In genomic region chr7:30979027-30979426, GRCh38 we compare ENCODE assay signal across 22 cellular contexts. TPM values are rescaled to one million over a fixed set of nuclear protein-coding genes. Genes with fewer than 3 reads are reported as not detected.
DNase-seq lines count a peak whose midpoint lies in the region; ATAC-seq and TF ChIP-seq lines count a peak whose summit lies in the region.
"Had no signal": no experiment of that assay in that cellular context is flagged by ENCODE, and none has a peak within 500 bp of the region (broad histone marks: within the 10 kb centered on the region; RNA-seq: fewer than 3 reads in every experiment).

No MANE protein-coding gene starts in this region.

- H3K9me2 ChIP-seq in SU-DHL-6 (replicated peaks; ENCODE audit: insufficient read depth, low read length) = no peaks in the 10 kb centered on the region

- no peaks in the 10 kb centered on the region for H3F3A ChIP-seq in SU-DHL-6 (ENCODE audit: insufficient read depth)

- H3K4me3 Mint-ChIP-seq in activated T-cell treated with anti-CD3 and anti-CD28 coated beads, Interleukin-2, amount 50 U/mL, for 24 hours = no peak overlapping the region
- H3K4me3 Mint-ChIP-seq: B cell had no signal

- peak; percentile 6 for DNase-seq in H7
- peak; percentile 45 for DNase-seq in islet precursor cell
- peak; percentile 14 for DNase-seq in stimulated activated CD8-positive, alpha-beta memory T cell treated with anti-CD3 and anti-CD28 coated beads, Interleukin-4, amount 100 ng/mL, for 48 hours
- no peak for DNase-seq in activated T-cell treated with anti-CD3 and anti-CD28 coated beads, Interleukin-2, amount 50 U/mL, for 24 hours
- DNase-seq in caudate nucleus (lab: John Stamatoyannopoulos, UW) = no peak
- DNase-seq: EL, MG63, NCI-H187, NCI-H446, PC-9, RPMI8226, SHP77 had no signal

- H3K27me3 Mint-ChIP-seq in activated T-cell treated with anti-CD3 and anti-CD28 coated beads, Interleukin-2, amount 50 U/mL, for 24 hours = peaks cover 31% of the 10 kb centered on the region

- H3K4me1 Mint-ChIP-seq in activated T-cell treated with anti-CD3 and anti-CD28 coated beads, Interleukin-2, amount 50 U/mL, for 24 hours (ENCODE audit: low read depth) = peaks cover 4% of the 10 kb centered on the region

- no peaks in the 10 kb centered on the region for H4K20me1 ChIP-seq in SU-DHL-6 (ENCODE audit: low read depth, low read length)

- H3K27ac ChIP-seq in SU-DHL-6 (ENCODE audit: low read depth, low read length) = peak overlapping the region; percentile 42
- H3K27ac ChIP-seq in caudate nucleus (ENCODE audit: low read depth, low read length) = no peak overlapping the region
- H3K27ac ChIP-seq: A549, HL-60, PC-9 had no signal

- ATAC-seq in HG03196 (IDR thresholded peaks at IDR 0.05; ENCODE audit: unreplicated experiment) = no peak
- ATAC-seq: A549, HepG2, K562 had no signal

- H3K4me3 ChIP-seq in H7 (ENCODE audit: insufficient read depth, low read depth, low read length) (no peak overlapping the region), SU-DHL-6 (ENCODE audit: insufficient read depth, low read length, poor library complexity, severe bottlenecking) (no peak overlapping the region)
- H3K4me3 ChIP-seq: A549, HAP-1, K562, MG63, PC-9 had no signal

- H3K27me3 ChIP-seq in H7 (ENCODE audit: control insufficient read depth, insufficient read depth, low read length) = no peaks in the 10 kb centered on the region; the same call in 1 of the 2 replicates
- H3K27me3 ChIP-seq in SU-DHL-6 (ENCODE audit: low read length) = no peaks in the 10 kb centered on the region

- no peak overlapping the region for H3K4me2 ChIP-seq in SU-DHL-6 (ENCODE audit: low read depth, low read length, poor library complexity, severe bottlenecking)
- H3K4me2 ChIP-seq: A549, PC-9 had no signal

- no peak for TF ChIP-seq CTCF in SU-DHL-6 (IDR thresholded peaks at IDR 0.05; ENCODE audit: insufficient read depth, low read length, poor library complexity, severe bottlenecking)

- no peak overlapping the region for H3K9ac ChIP-seq in SU-DHL-6 (ENCODE audit: low read length)

- H2AFZ ChIP-seq in SU-DHL-6 (ENCODE audit: low read depth, low read length, severe bottlenecking) = no peak overlapping the region
- H2AFZ ChIP-seq: PC-9 had no signal

- no peak overlapping the region for H3K27ac Mint-ChIP-seq in activated T-cell treated with anti-CD3 and anti-CD28 coated beads, Interleukin-2, amount 50 U/mL, for 24 hours
- H3K27ac Mint-ChIP-seq: B cell had no signal

- H3K9me3 ChIP-seq in SU-DHL-6 (ENCODE audit: insufficient read depth, low read length) = no peaks in the 10 kb centered on the region
- H3K9me3 ChIP-seq: A549, HAP-1, MG63 had no signal

- H3K36me3 Mint-ChIP-seq in activated T-cell treated with anti-CD3 and anti-CD28 coated beads, Interleukin-2, amount 50 U/mL, for 24 hours (ENCODE audit: low read depth) = no peaks in the 10 kb centered on the region

- no peaks in the 10 kb centered on the region for H3K79me2 ChIP-seq in SU-DHL-6 (ENCODE audit: insufficient read depth, low read length)

- H3K36me3 ChIP-seq in H7 (replicated peaks; ENCODE audit: control insufficient read depth, insufficient read depth, low read length) = no peaks in the 10 kb centered on the region
- no peaks in the 10 kb centered on the region for H3K36me3 ChIP-seq in SU-DHL-6 (ENCODE audit: low read length)
- H3K36me3 ChIP-seq: HAP-1, MG63 had no signal

- H3K9me3 Mint-ChIP-seq in activated T-cell treated with anti-CD3 and anti-CD28 coated beads, Interleukin-2, amount 50 U/mL, for 24 hours = no peaks in the 10 kb centered on the region

RNA-seq across cellular contexts. Expression of gene GHRHR, which starts 15.3 kb away (rescaled TPM):
- total RNA-seq in H7 (2014; rRNA removed; shearing (Covaris generic)) = 1.9 and 2.7 TPM in 2 replicates
- total RNA-seq: B cell, HepG2, HT-29, K562, LHCN-M2, PC-9 had no signal

Comparison
In these comparisons a context has a peak if more than half of its experiments do, and no peak if none do; other contexts are left out.
1. DNase-seq: peak in H7 (single experiment), islet precursor cell (single experiment) and stimulated activated CD8-positive, alpha-beta memory T cell treated with anti-CD3 and anti-CD28 coated beads, Interleukin-4, amount 100 ng/mL, for 48 hours (single experiment); none in activated T-cell treated with anti-CD3 and anti-CD28 coated beads, Interleukin-2, amount 50 U/mL, for 24 hours (single experiment) and caudate nucleus (0 of 61).